Comparison of ENCODE assay signal across 1 cellular context in genomic region chr19:38849147-38849745, GRCh38.
TF ChIP-seq lines count a peak whose summit lies in the region.

No MANE protein-coding gene starts in this region.

TF ChIP-seq in HEK293, 187 proteins besides CTCF, POLR2A, EP300 and RAD21 (continued from another document and continues in another):
- TF ChIP-seq ZNF555 (tag by site-specific recombination; conservative IDR thresholded peaks at IDR 0.05) (no peak), SP3 (tag by site-specific recombination; IDR thresholded peaks at IDR 0.05) (peak; percentile 70), KLF10 (tag by site-specific recombination; IDR thresholded peaks at IDR 0.05) (peak; percentile 66), ZNF280C (tag by site-specific recombination; IDR thresholded peaks at IDR 0.05) (no peak), BCL11B (tag by site-specific recombination; IDR thresholded peaks at IDR 0.05; ENCODE audit: low read depth) (no peak), ZBTB17 (tag by site-specific recombination; IDR thresholded peaks at IDR 0.05) (peak; percentile 41; the same call in 1 of the 2 replicates), ZNF514 (tag by site-specific recombination; IDR thresholded peaks at IDR 0.05) (no peak), ZNF157 (tag by site-specific recombination; IDR thresholded peaks at IDR 0.05) (no peak), ZNF645 (tag by site-specific recombination; IDR thresholded peaks at IDR 0.05) (no peak), ZNF311 (tag by site-specific recombination; IDR thresholded peaks at IDR 0.05; ENCODE audit: borderline replicate concordance) (no peak), ZNF449 (tag by site-specific recombination; IDR thresholded peaks at IDR 0.05) (peak; percentile 13; the same call in 1 of the 2 replicates), ZNF324 (tag by site-specific recombination; IDR thresholded peaks at IDR 0.05) (no peak; the same call in 1 of the 2 replicates), ZNF114 (tag by site-specific recombination; IDR thresholded peaks at IDR 0.05) (no peak), ZBTB10 (tag by site-specific recombination; IDR thresholded peaks at IDR 0.05) (peak; percentile 97), ZNF580 (tag by site-specific recombination; IDR thresholded peaks at IDR 0.05) (no peak), SP7 (tag by site-specific recombination; IDR thresholded peaks at IDR 0.05) (peak; percentile 58; the same call in 1 of the 2 replicates), ZNF18 (tag by site-specific recombination; IDR thresholded peaks at IDR 0.05) (no peak), ZBTB7A (tag by site-specific recombination; IDR thresholded peaks at IDR 0.05; ENCODE audit: low read depth) (0 out of 2 replicates have a peak, but pooled peaks have one; percentile 38), ZNF10 (tag by site-specific recombination; IDR thresholded peaks at IDR 0.05) (no peak), ZNF391 (tag by site-specific recombination; IDR thresholded peaks at IDR 0.05; ENCODE audit: borderline replicate concordance, low read depth) (no peak; the same call in 1 of the 2 replicates), KLF7 (tag by site-specific recombination; IDR thresholded peaks at IDR 0.05; ENCODE audit: borderline replicate concordance) (peak; percentile 95; the same call in 1 of the 2 replicates), ZSCAN18 (tag by site-specific recombination; IDR thresholded peaks at IDR 0.05) (no peak), ZNF664 (tag by site-specific recombination; IDR thresholded peaks at IDR 0.05) (no peak), ZNF843 (tag by site-specific recombination; IDR thresholded peaks at IDR 0.05) (no peak), ZNF768 (tag by site-specific recombination; IDR thresholded peaks at IDR 0.05) (no peak), ZBTB49 (tag by site-specific recombination; IDR thresholded peaks at IDR 0.05; ENCODE audit: low read depth) (no peak), ZNF560 (tag by site-specific recombination; IDR thresholded peaks at IDR 0.05; ENCODE audit: borderline replicate concordance) (no peak), ZNF791 (tag by site-specific recombination; IDR thresholded peaks at IDR 0.05) (no peak), PRDM1 (tag by site-specific recombination; IDR thresholded peaks at IDR 0.05) (no peak), RBAK (tag by site-specific recombination; IDR thresholded peaks at IDR 0.05) (no peak; the same call in 1 of the 2 replicates), ZNF211 (tag by site-specific recombination; IDR thresholded peaks at IDR 0.05; ENCODE audit: low read depth) (no peak), ZNF24 (tag by site-specific recombination; IDR thresholded peaks at IDR 0.05) (0 out of 2 replicates have a peak, but pooled peaks have one; percentile 51), ZNF488 (tag by site-specific recombination; IDR thresholded peaks at IDR 0.05) (no peak), KLF9 (tag by site-specific recombination; IDR thresholded peaks at IDR 0.05; ENCODE audit: low read depth) (peak; percentile 81), SETDB1 (IDR thresholded peaks at IDR 0.05; ENCODE audit: insufficient read length, low read length) (no peak), ZNF394 (tag by site-specific recombination; IDR thresholded peaks at IDR 0.05; ENCODE audit: borderline replicate concordance) (peak; percentile 31; the same call in 1 of the 2 replicates), ZNF248 (tag by site-specific recombination; IDR thresholded peaks at IDR 0.05) (no peak), ZNF133 (tag by site-specific recombination; IDR thresholded peaks at IDR 0.05) (no peak), WT1 (tag by site-specific recombination; IDR thresholded peaks at IDR 0.05) (peak; percentile 63), ZNF423 (tag by site-specific recombination; IDR thresholded peaks at IDR 0.05) (no peak), ZNF658 (tag by site-specific recombination; IDR thresholded peaks at IDR 0.05) (no peak), ZNF830 (tag by site-specific recombination; IDR thresholded peaks at IDR 0.05; ENCODE audit: low read depth) (no peak), TSHZ1 (tag by site-specific recombination; IDR thresholded peaks at IDR 0.05; ENCODE audit: borderline replicate concordance) (no peak; the same call in 1 of the 2 replicates), ZNF132 (tag by site-specific recombination; IDR thresholded peaks at IDR 0.05; ENCODE audit: borderline replicate concordance) (no peak), ZNF202 (tag by site-specific recombination; IDR thresholded peaks at IDR 0.05; ENCODE audit: borderline replicate concordance) (no peak), ZNF529 (tag by site-specific recombination; IDR thresholded peaks at IDR 0.05; ENCODE audit: insufficient replicate concordance) (no peak), ZNF112 (tag by site-specific recombination; IDR thresholded peaks at IDR 0.05) (no peak)
